Comparison of ENCODE assay signal across 24 cellular contexts in genomic region chrX:117992324-117992723, GRCh38.
"Had no signal": no experiment of that assay in that cellular context is flagged by ENCODE, and none has a peak within 500 bp of the region (broad histone marks: within the 10 kb centered on the region; RNA-seq: fewer than 3 reads in every experiment).

No MANE protein-coding gene starts in this region.

- ATAC-seq: activated naive CD4-positive, alpha-beta T cell treated with anti-CD3 and anti-CD28 coated beads, Interleukin-2, amount 50 U/mL, for 72 hours; activated naive CD8-positive, alpha-beta T cell treated with anti-CD3 and anti-CD28 coated beads, Interleukin-2, amount 50 U/mL, for 24 hours; activated T-cell treated with anti-CD3 and anti-CD28 coated beads, Interleukin-2, amount 50 U/mL, for 4 hours; K562; Panc1 had no signal

- DNase-seq: activated B cell treated with CpG ODN at 0.5 μM for 24 hours; activated CD4-positive, alpha-beta memory T cell treated with anti-CD3 and anti-CD28 coated beads for 36 hours; activated CD4-positive, alpha-beta T cell treated with anti-CD3 and anti-CD28 coated beads for 1 hour; activated CD4-positive, alpha-beta T cell treated with anti-CD3 and anti-CD28 coated beads, Interleukin-2, amount 10 ng/mL, durations not matched to agents 24 days and 14 days; activated CD8-positive, alpha-beta memory T cell treated with anti-CD3 and anti-CD28 coated beads for 24 hours; activated effector memory CD4-positive, alpha-beta T cell treated with anti-CD3 and anti-CD28 coated beads, Interleukin-2, amount 50 U/mL, for 16 hours; activated naive CD4-positive, alpha-beta T cell treated with Interleukin-2 at 50 U/mL for 16 hours; activated naive CD8-positive, alpha-beta T cell treated with anti-CD3 and anti-CD28 coated beads, Interleukin-2, amount 50 U/mL, for 24 hours; activated T-cell treated with anti-CD3 and anti-CD28 coated beads, Interleukin-2, amount 50 U/mL, for 4 hours; amniotic stem cell; caudate nucleus; Karpas-422; NCI-H187 treated with DMSO at 0.1 percent for 48 hours; NCI-H524 treated with DMSO at 0.1 percent for 48 hours; NCI-H82; RPMI8226; T-helper 9 cell had no signal

- H3K4me1 ChIP-seq: ascending aorta had no signal

- H3K27me3 ChIP-seq: ascending aorta, SJSA1 had no signal

- H3K4me3 Mint-ChIP-seq: activated B cell treated with CpG ODN at 0.5 μM for 24 hours; activated CD4-positive, alpha-beta memory T cell treated with anti-CD3 and anti-CD28 coated beads for 36 hours; activated CD4-positive, alpha-beta T cell treated with anti-CD3 and anti-CD28 coated beads, Interleukin-2, amount 10 ng/mL, durations not matched to agents 24 days and 14 days; activated naive CD8-positive, alpha-beta T cell treated with anti-CD3 and anti-CD28 coated beads, Interleukin-2, amount 50 U/mL, for 24 hours; activated T-cell treated with anti-CD3 and anti-CD28 coated beads, Interleukin-2, amount 50 U/mL, for 4 hours; T-helper 1 cell treated with Interleukin-12 subunit alpha and Interleukin-12 subunit beta and Interleukin-4 antibody, amounts not matched to agents 30 μg/mL and 1 μg/mL, for 36 hours had no signal

- H3K27me3 Mint-ChIP-seq: activated B cell treated with CpG ODN at 0.5 μM for 24 hours; activated CD4-positive, alpha-beta memory T cell treated with anti-CD3 and anti-CD28 coated beads for 36 hours; activated CD4-positive, alpha-beta T cell treated with anti-CD3 and anti-CD28 coated beads, Interleukin-2, amount 10 ng/mL, durations not matched to agents 24 days and 14 days; activated naive CD8-positive, alpha-beta T cell treated with anti-CD3 and anti-CD28 coated beads, Interleukin-2, amount 50 U/mL, for 24 hours; brain had no signal

- H3K27ac Mint-ChIP-seq: activated B cell treated with CpG ODN at 0.5 μM for 24 hours; activated CD4-positive, alpha-beta memory T cell treated with anti-CD3 and anti-CD28 coated beads for 36 hours; activated CD4-positive, alpha-beta T cell treated with anti-CD3 and anti-CD28 coated beads, Interleukin-2, amount 10 ng/mL, durations not matched to agents 24 days and 14 days; activated naive CD4-positive, alpha-beta T cell treated with anti-CD3 and anti-CD28 coated beads, Interleukin-2, amount 50 U/mL, for 72 hours; activated naive CD8-positive, alpha-beta T cell treated with anti-CD3 and anti-CD28 coated beads, Interleukin-2, amount 50 U/mL, for 24 hours; T-helper 1 cell treated with Interleukin-12 subunit alpha and Interleukin-12 subunit beta and Interleukin-4 antibody, amounts not matched to agents 30 μg/mL and 1 μg/mL, for 36 hours had no signal

- H3K9me3 ChIP-seq: ascending aorta, SJSA1 had no signal

- H3K36me3 Mint-ChIP-seq: activated CD4-positive, alpha-beta memory T cell treated with anti-CD3 and anti-CD28 coated beads for 36 hours; activated naive CD4-positive, alpha-beta T cell treated with anti-CD3 and anti-CD28 coated beads, Interleukin-2, amount 50 U/mL, for 72 hours; brain had no signal

- H3K27ac ChIP-seq: ascending aorta, SJSA1 had no signal

- H3K4me3 ChIP-seq: ascending aorta, K562, SJSA1 had no signal

- H3K36me3 ChIP-seq: ascending aorta, SJSA1 had no signal

- FAIRE-seq: K562 had no signal

- H3K9me3 Mint-ChIP-seq: activated B cell treated with CpG ODN at 0.5 μM for 24 hours; activated CD4-positive, alpha-beta memory T cell treated with anti-CD3 and anti-CD28 coated beads for 36 hours; activated CD4-positive, alpha-beta T cell treated with anti-CD3 and anti-CD28 coated beads, Interleukin-2, amount 10 ng/mL, durations not matched to agents 24 days and 14 days; activated naive CD4-positive, alpha-beta T cell treated with anti-CD3 and anti-CD28 coated beads, Interleukin-2, amount 50 U/mL, for 72 hours; activated naive CD8-positive, alpha-beta T cell treated with anti-CD3 and anti-CD28 coated beads, Interleukin-2, amount 50 U/mL, for 24 hours; activated T-cell treated with anti-CD3 and anti-CD28 coated beads, Interleukin-2, amount 50 U/mL, for 4 hours; brain; T-helper 1 cell treated with Interleukin-12 subunit alpha and Interleukin-12 subunit beta and Interleukin-4 antibody, amounts not matched to agents 30 μg/mL and 1 μg/mL, for 36 hours had no signal

- H3K4me1 Mint-ChIP-seq: activated B cell treated with CpG ODN at 0.5 μM for 24 hours; activated CD4-positive, alpha-beta T cell treated with anti-CD3 and anti-CD28 coated beads, Interleukin-2, amount 10 ng/mL, durations not matched to agents 24 days and 14 days; activated naive CD8-positive, alpha-beta T cell treated with anti-CD3 and anti-CD28 coated beads, Interleukin-2, amount 50 U/mL, for 24 hours had no signal
